Comparison of ENCODE assay signal across 14 cellular contexts in genomic region chr11:94469416-94469815, GRCh38. TPM values are rescaled to one million over a fixed set of nuclear protein-coding genes. Genes with fewer than 3 reads are reported as not detected.
DNase-seq lines count a peak whose midpoint lies in the region; ATAC-seq, FAIRE-seq and TF ChIP-seq lines count a peak whose summit lies in the region.
"Had no signal": no experiment of that assay in that cellular context is flagged by ENCODE, and none has a peak within 500 bp of the region (broad histone marks: within the 10 kb centered on the region; RNA-seq: fewer than 3 reads in every experiment).

No MANE protein-coding gene starts in this region.

- H3K9me3 Mint-ChIP-seq in activated T-cell treated with anti-CD3 and anti-CD28 coated beads, Interleukin-2, amount 50 U/mL, for 72 hours: no peaks in the 10 kb centered on the region
- H3K9me3 Mint-ChIP-seq in activated T-cell treated with anti-CD3 and anti-CD28 coated beads, Interleukin-2, amount 50 U/mL, for 24 hours: no peaks in the 10 kb centered on the region
- H3K9me3 Mint-ChIP-seq in stimulated activated memory B cell treated with anti-CD40 and anti-IgM and Interleukin-4, amounts not matched to agents 10 μg/mL and 1 μg/mL and 100 μg/mL, for 72 hours: no peaks in the 10 kb centered on the region
- H3K9me3 Mint-ChIP-seq: effector memory CD8-positive, alpha-beta T cell had no signal

- H3K27ac Mint-ChIP-seq in activated T-cell treated with anti-CD3 and anti-CD28 coated beads, Interleukin-2, amount 50 U/mL, for 72 hours: peak overlapping the region; percentile 36
- H3K27ac Mint-ChIP-seq in activated T-cell treated with anti-CD3 and anti-CD28 coated beads, Interleukin-2, amount 50 U/mL, for 24 hours: no peak overlapping the region
- H3K27ac Mint-ChIP-seq in stimulated activated memory B cell treated with anti-CD40 and anti-IgM and Interleukin-4, amounts not matched to agents 10 μg/mL and 1 μg/mL and 100 μg/mL, for 72 hours: peak overlapping the region; percentile 51

- FAIRE-seq in H54 (lab: Jason Lieb, UNC): no peak
- FAIRE-seq: small intestine had no signal

- peak overlapping the region in 1 of 2 donors; percentile 54 for H3K4me3 Mint-ChIP-seq in activated T-cell treated with anti-CD3 and anti-CD28 coated beads, Interleukin-2, amount 50 U/mL, for 72 hours
- H3K4me3 Mint-ChIP-seq in activated T-cell treated with anti-CD3 and anti-CD28 coated beads, Interleukin-2, amount 50 U/mL, for 24 hours: no peak overlapping the region
- H3K4me3 Mint-ChIP-seq in stimulated activated memory B cell treated with anti-CD40 and anti-IgM and Interleukin-4, amounts not matched to agents 10 μg/mL and 1 μg/mL and 100 μg/mL, for 72 hours: no peak overlapping the region
- H3K4me3 Mint-ChIP-seq: effector memory CD8-positive, alpha-beta T cell had no signal

- peak; percentile 87 to 91 for ATAC-seq in activated T-cell treated with anti-CD3 and anti-CD28 coated beads, Interleukin-2, amount 50 U/mL, for 72 hours (replicated peaks in 1 of 2)
- ATAC-seq in GM21737 (IDR thresholded peaks at IDR 0.05; ENCODE audit: unreplicated experiment) (peak; percentile 84), HG03196 (IDR thresholded peaks at IDR 0.05; ENCODE audit: unreplicated experiment) (peak; percentile 86)
- peak; percentile 90 for ATAC-seq in stimulated activated memory B cell treated with anti-CD40 and anti-IgM and Interleukin-4, amounts not matched to agents 10 μg/mL and 1 μg/mL and 100 μg/mL, for 72 hours
- ATAC-seq: effector memory CD8-positive, alpha-beta T cell had no signal

- no peaks in the 10 kb centered on the region for H3K27me3 Mint-ChIP-seq in activated T-cell treated with anti-CD3 and anti-CD28 coated beads, Interleukin-2, amount 50 U/mL, for 72 hours (ENCODE audit: low read depth)
- H3K27me3 Mint-ChIP-seq in activated T-cell treated with anti-CD3 and anti-CD28 coated beads, Interleukin-2, amount 50 U/mL, for 24 hours: no peaks in the 10 kb centered on the region
- H3K27me3 Mint-ChIP-seq in stimulated activated memory B cell treated with anti-CD40 and anti-IgM and Interleukin-4, amounts not matched to agents 10 μg/mL and 1 μg/mL and 100 μg/mL, for 72 hours: no peaks in the 10 kb centered on the region
- H3K27me3 Mint-ChIP-seq: effector memory CD8-positive, alpha-beta T cell had no signal

- peaks cover 28% of the 10 kb centered on the region for H3K4me1 Mint-ChIP-seq in activated T-cell treated with anti-CD3 and anti-CD28 coated beads, Interleukin-2, amount 50 U/mL, for 72 hours (ENCODE audit: low read depth)
- peaks cover 21% of the 10 kb centered on the region for H3K4me1 Mint-ChIP-seq in activated T-cell treated with anti-CD3 and anti-CD28 coated beads, Interleukin-2, amount 50 U/mL, for 24 hours (ENCODE audit: low read depth)
- peaks cover 25% of the 10 kb centered on the region for H3K4me1 Mint-ChIP-seq in stimulated activated memory B cell treated with anti-CD40 and anti-IgM and Interleukin-4, amounts not matched to agents 10 μg/mL and 1 μg/mL and 100 μg/mL, for 72 hours

- DNase-seq in activated T-cell treated with anti-CD3 and anti-CD28 coated beads, Interleukin-2, amount 50 U/mL, for 72 hours: no peak
- DNase-seq in activated T-cell treated with anti-CD3 and anti-CD28 coated beads, Interleukin-2, amount 50 U/mL, for 24 hours: no peak
- DNase-seq in caudate nucleus (lab: John Stamatoyannopoulos, UW): no peak
- DNase-seq in HuH-7.5 (ENCODE audit: low spot score): no peak
- no peak for DNase-seq in H54 (ENCODE audit: insufficient read length, low spot score)
- DNase-seq: ACHN; effector memory CD8-positive, alpha-beta T cell; NCI-H2029; small intestine had no signal

- H3K36me3 Mint-ChIP-seq in activated T-cell treated with anti-CD3 and anti-CD28 coated beads, Interleukin-2, amount 50 U/mL, for 72 hours (ENCODE audit: insufficient read depth in 2 of 2): peaks cover 9 to 33% of the 10 kb centered on the region in 2 donors
- H3K36me3 Mint-ChIP-seq in activated T-cell treated with anti-CD3 and anti-CD28 coated beads, Interleukin-2, amount 50 U/mL, for 24 hours (ENCODE audit: low read depth): peaks cover 91% of the 10 kb centered on the region
- H3K36me3 Mint-ChIP-seq in stimulated activated memory B cell treated with anti-CD40 and anti-IgM and Interleukin-4, amounts not matched to agents 10 μg/mL and 1 μg/mL and 100 μg/mL, for 72 hours: peaks cover 77% of the 10 kb centered on the region

- TF ChIP-seq POLR2A in H54 (IDR thresholded peaks at IDR 0.05; ENCODE audit: low read depth, low read length): no peak

- H3K27ac ChIP-seq in caudate nucleus (ENCODE audit: low read depth, low read length): no peak overlapping the region

RNA-seq across cellular contexts. Expression of gene MRE11, which starts 24.2 kb away (rescaled TPM):
- 10 to 100 TPM; 43.8 to 49.1 TPM for total RNA-seq in activated T-cell treated with anti-CD3 and anti-CD28 coated beads, Interleukin-2, amount 50 U/mL, for 72 hours

RNA-seq across cellular contexts. Expression of gene ANKRD49, which starts 24.4 kb away (rescaled TPM):
- total RNA-seq in activated T-cell treated with anti-CD3 and anti-CD28 coated beads, Interleukin-2, amount 50 U/mL, for 72 hours: 10 to 100 TPM; 24.2 to 28.1 TPM

RNA-seq across cellular contexts. Expression of gene C11orf97, which starts 42.8 kb away (rescaled TPM):
- not detected for total RNA-seq in activated T-cell treated with anti-CD3 and anti-CD28 coated beads, Interleukin-2, amount 50 U/mL, for 72 hours
- total RNA-seq: myocyte, RPMI7951 had no signal
